Comparison of ENCODE assay signal across 25 cellular contexts in the genomic region with DNA sequence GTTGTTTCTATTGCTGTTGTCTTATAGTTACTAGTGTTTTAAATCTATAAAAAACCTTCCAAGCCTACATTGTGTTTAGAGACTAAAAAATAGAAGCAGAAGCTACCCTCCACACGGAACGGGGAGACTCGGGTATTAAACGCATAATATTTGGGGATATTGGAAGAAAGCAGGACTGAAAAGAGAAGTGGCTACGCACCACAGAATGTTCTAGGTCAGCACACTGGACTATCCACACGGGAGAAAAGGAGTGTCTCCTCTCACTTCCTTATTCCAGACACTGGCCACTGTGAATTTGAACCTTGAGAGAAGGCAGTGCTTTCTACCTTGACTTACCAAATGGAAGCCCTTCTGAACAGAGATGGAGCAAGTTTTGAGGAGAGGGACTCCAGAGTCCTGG. TPM values are rescaled to one million over a fixed set of nuclear protein-coding genes. Genes with fewer than 3 reads are reported as not detected.
"Had no signal": no experiment of that assay in that cellular context is flagged by ENCODE, and none has a peak within 500 bp of the region (broad histone marks: within the 10 kb centered on the region; RNA-seq: fewer than 3 reads in every experiment).

No MANE protein-coding gene starts in this region.

- ATAC-seq: activated CD8-positive, alpha-beta memory T cell treated with anti-CD3 and anti-CD28 coated beads, Interleukin-2, amount 10 ng/mL, durations not matched to agents 7 days and 5 days; K562 had no signal

- H3K9me3 ChIP-seq: breast epithelium, Peyer's patch had no signal

- DNase-seq: activated B cell treated with CpG ODN at 0.5 μM for 24 hours; activated CD4-positive, alpha-beta T cell treated with anti-CD3 and anti-CD28 coated beads for 1 hour; activated CD4-positive, alpha-beta T cell treated with anti-CD3 and anti-CD28 coated beads, Interleukin-2, amount 10 ng/mL, durations not matched to agents 24 days and 14 days; activated CD4-positive, alpha-beta T cell treated with anti-CD3 and anti-CD28 coated beads, Interleukin-2, amount 50 U/mL, for 48 hours; activated CD8-positive, alpha-beta memory T cell treated with anti-CD3 and anti-CD28 coated beads, Interleukin-2, amount 10 ng/mL, durations not matched to agents 7 days and 5 days; activated effector memory CD4-positive, alpha-beta T cell treated with Interleukin-2 at 50 U/mL for 16 hours; activated naive CD4-positive, alpha-beta T cell; activated T-cell treated with anti-CD3 and anti-CD28 coated beads, Interleukin-2, amount 50 U/mL, for 24 hours; aorta; caudate nucleus; Kasumi-1; NCI-H1092; NCI-H1417; NCI-H1930; NCI-H345; NCI-H510A treated with DMSO at 0.1 percent for 48 hours; NCI-H69; NK-92 treated with Interleukin-12 subunit alpha and Interleukin-12 subunit beta, amount 100 ng/mL, for 24 hours; Peyer's patch; SHP77 treated with DMSO at 0.1 percent for 48 hours had no signal

- H3K36me3 ChIP-seq: breast epithelium, Peyer's patch had no signal

- H3K27me3 ChIP-seq: breast epithelium, Peyer's patch had no signal

- H3K4me1 ChIP-seq: breast epithelium, Peyer's patch had no signal

- H3K4me3 ChIP-seq: breast epithelium, K562, Peyer's patch had no signal

- H3K27ac ChIP-seq: breast epithelium, Peyer's patch, RWPE1 had no signal

RNA-seq across cellular contexts. Expression of a gene that starts 1.0 kb away (rescaled TPM):
- total RNA-seq: activated B cell treated with CpG ODN at 0.5 μM for 24 hours; activated CD4-positive, alpha-beta T cell treated with anti-CD3 and anti-CD28 coated beads, Interleukin-2, amount 10 ng/mL, durations not matched to agents 24 days and 14 days; activated CD8-positive, alpha-beta memory T cell treated with anti-CD3 and anti-CD28 coated beads, Interleukin-2, amount 10 ng/mL, durations not matched to agents 7 days and 5 days; activated T-helper 1 cell treated with anti-CD3 and anti-CD28 coated beads, Interleukin-12 subunit alpha, Interleukin-12 subunit beta, Interleukin-2, Interleukin-4 antibody, amounts not matched to agents 30 ng/mL and 10 ng/mL and 1 ng/mL, durations not matched to agents 14 hours and 24 hours and 36 hours; aorta; breast epithelium; K562; Peyer's patch; SK-MEL-5 had no signal

RNA-seq across cellular contexts. Expression of a gene that starts 8.5 kb away (rescaled TPM):
- total RNA-seq: activated B cell treated with CpG ODN at 0.5 μM for 24 hours; activated CD4-positive, alpha-beta T cell treated with anti-CD3 and anti-CD28 coated beads, Interleukin-2, amount 10 ng/mL, durations not matched to agents 24 days and 14 days; activated CD8-positive, alpha-beta memory T cell treated with anti-CD3 and anti-CD28 coated beads, Interleukin-2, amount 10 ng/mL, durations not matched to agents 7 days and 5 days; activated T-helper 1 cell treated with anti-CD3 and anti-CD28 coated beads, Interleukin-12 subunit alpha, Interleukin-12 subunit beta, Interleukin-2, Interleukin-4 antibody, amounts not matched to agents 30 ng/mL and 10 ng/mL and 1 ng/mL, durations not matched to agents 14 hours and 24 hours and 36 hours; aorta; breast epithelium; K562; Peyer's patch; SK-MEL-5 had no signal
